ENCODE assay signal across 7 cellular contexts in genomic region chr5:70464019-70464637, GRCh38.
DNase-seq lines count a peak whose midpoint lies in the region; ATAC-seq, FAIRE-seq and TF ChIP-seq lines count a peak whose summit lies in the region.
"Not testable (repeated sequence)": the region's sequence is repeated elsewhere in the genome, so short reads cannot be mapped to it uniquely, and the experiment has no call there.

No MANE protein-coding gene starts in this region.

- not testable (repeated sequence) for H3K27ac ChIP-seq in K562 (ENCODE audit: extremely low read depth, low read depth, low read length); heart left ventricle

- H3K27me3 Mint-ChIP-seq in memory B cell = not testable (repeated sequence)

- H3K9ac ChIP-seq in K562 (ENCODE audit: insufficient read depth in 1 of 2, low read depth in 2 of 2, low read length in 2 of 2) = not testable (repeated sequence)

- H3K9me1 ChIP-seq in K562 (ENCODE audit: control insufficient read depth, insufficient read depth, low read length) = not testable (repeated sequence)

- not testable (repeated sequence) for H3K4me1 ChIP-seq in K562 (replicated peaks in 1 of 2; ENCODE audit: control insufficient read depth in 2 of 2, insufficient read depth in 2 of 2, low read length in 2 of 2); heart left ventricle

- not testable (repeated sequence) for H3K36me3 Mint-ChIP-seq in memory B cell

- TF ChIP-seq POLR2A in K562 (conservative IDR thresholded peaks at IDR 0.05); heart left ventricle (IDR thresholded peaks at IDR 0.05): not testable (repeated sequence)

- TF ChIP-seq CTCF in K562 (IDR thresholded peaks at IDR 0.05 in 2 of 3, conservative IDR thresholded peaks at IDR 0.05 in 1 of 3; ENCODE audit: insufficient read depth in 2 of 3, low read depth in 1 of 3, low read length in 3 of 3); heart left ventricle (IDR thresholded peaks at IDR 0.05): not testable (repeated sequence)

- in situ Hi-C loops in K562 (cut with MboI) = loop anchor here (5.0 kb wide), 1 partner anchor 548 kb away; no protein-coding TSS in a partner anchor

- not testable (repeated sequence) for DNase-seq in K562 (ENCODE audit: extremely low read depth in 1 of 4, low spot score in 3 of 4); heart left ventricle; left lobe of liver (ENCODE audit: low spot score); memory B cell (ENCODE audit: low spot score in 2 of 2); sciatic nerve (ENCODE audit: low spot score)

- WGBS in K562 (ENCODE audit: insufficient coverage, low coverage, missing lambda C conversion rate) = no CpG with 5 or more reads among the region's 5 CpGs
- WGBS in heart left ventricle, 4 donors = no CpG with 5 or more reads among the region's 5 CpGs

- ATAC-seq in HG02642 (IDR thresholded peaks at IDR 0.05; ENCODE audit: poor library complexity, unreplicated experiment) = peak; percentile 46
- peak; percentile 66 for ATAC-seq in SK-N-SH treated with all-trans-retinoic acid at 6 μM for 48 hours
- peak; percentile 49; the same call in 1 of the 3 replicates for ATAC-seq in K562
- peak in 3 of 4 donors; percentile 41 to 61 (median 54) for ATAC-seq in heart left ventricle
- ATAC-seq in left lobe of liver = peak; percentile 50
- peak; percentile 43 for ATAC-seq in memory B cell (ENCODE audit: low read depth)
- ATAC-seq in sciatic nerve = peak; percentile 52

- BruUV-seq in K562 (replicated peaks; lab: Mats Ljungman, UMichigan) = not testable (repeated sequence)

- H4K20me1 ChIP-seq in K562 (replicated peaks; ENCODE audit: control insufficient read depth, insufficient read depth, low read length) = not testable (repeated sequence)

- not testable (repeated sequence) for H3K4me3 ChIP-seq in K562, heart left ventricle

- H3K36me3 ChIP-seq in K562 (ENCODE audit: control insufficient read depth, insufficient read depth, low read length); heart left ventricle: not testable (repeated sequence)

- TF ChIP-seq RAD21 in K562 (CRISPR knock-in tag; conservative IDR thresholded peaks at IDR 0.05 in 1 of 2, IDR thresholded peaks at IDR 0.05 in 1 of 2) = not testable (repeated sequence)

- CTCF ChIA-PET in K562 (lab: Yijun Ruan, JAX; ENCODE audit: low intra/inter-chr PET ratio) = not testable (repeated sequence)

- FAIRE-seq in K562 (lab: Jason Lieb, UNC) = not testable (repeated sequence)

- H3K79me2 ChIP-seq in K562 (ENCODE audit: control insufficient read depth, insufficient read depth, low read length) = not testable (repeated sequence)

- H3K27ac Mint-ChIP-seq in memory B cell = not testable (repeated sequence)

- H3K27me3 ChIP-seq in K562 (ENCODE audit: control insufficient read depth in 2 of 2, insufficient read depth in 2 of 2, low read length in 2 of 2); heart left ventricle: not testable (repeated sequence)

- H3K9me3 Mint-ChIP-seq in memory B cell = not testable (repeated sequence)

- H3K4me2 ChIP-seq in K562 (ENCODE audit: insufficient read depth, low read length) = not testable (repeated sequence)

- H3K4me1 Mint-ChIP-seq in memory B cell = not testable (repeated sequence)

- POLR2A ChIA-PET in K562 (lab: Yijun Ruan, JAX) = not testable (repeated sequence)

- H2AFZ ChIP-seq in K562 (ENCODE audit: low read depth, low read length) = not testable (repeated sequence)

- not testable (repeated sequence) for TF ChIP-seq EP300 in K562 (IDR thresholded peaks at IDR 0.05; ENCODE audit: low read length)

- not testable (repeated sequence) for H3K4me3 Mint-ChIP-seq in memory B cell

- not testable (repeated sequence) for H3K9me3 ChIP-seq in K562 (replicated peaks; ENCODE audit: control insufficient read depth, insufficient read depth, low read depth, low read length); heart left ventricle

- intact Hi-C loops in K562 (cut with micrococcal nuclease); heart left ventricle (cut with DNase I); sciatic nerve (cut with DNase I): not testable (repeated sequence)
